ENCODE assay signal across 11 cellular contexts in genomic region chr11:43327987-43328386, GRCh38. TPM values are rescaled to one million over a fixed set of nuclear protein-coding genes. Genes with fewer than 3 reads are reported as not detected.
A peak's percentile ranks its signal among the peaks of the same experiment; 100 is the strongest.
DNase-seq lines count a peak whose midpoint lies in the region; ATAC-seq, FAIRE-seq and TF ChIP-seq lines count a peak whose summit lies in the region.
"Had no signal": no experiment of that assay in that cellular context is flagged by ENCODE, and none has a peak within 500 bp of the region (broad histone marks: within the 10 kb centered on the region; RNA-seq: fewer than 3 reads in every experiment).

No MANE protein-coding gene starts in this region.

- H3K27ac ChIP-seq in ovary (no peak overlapping the region), kidney (ENCODE audit: low read depth in 2 of 2, low read length in 2 of 2) (no peak overlapping the region)

- TF ChIP-seq CTCF in choroid plexus epithelial cell (conservative IDR thresholded peaks at IDR 0.05; ENCODE audit: low read depth, low read length): no peak
- TF ChIP-seq CTCF in mucosa of descending colon (IDR thresholded peaks at IDR 0.05): no peak
- TF ChIP-seq CTCF in ovary (IDR thresholded peaks at IDR 0.05): no peak
- TF ChIP-seq CTCF in kidney (IDR thresholded peaks at IDR 0.05; ENCODE audit: borderline replicate concordance, extremely low read depth, insufficient read depth): no peak

- intact Hi-C loops in mucosa of descending colon (cut with DNase I, micrococcal nuclease): no loop called here
- intact Hi-C loops in ovary (cut with DNase I): no loop called here
- intact Hi-C loops in kidney (cut with DNase I): no loop called here

- no peak for FAIRE-seq in kidney (lab: Jason Lieb, UNC)

- H3K9ac ChIP-seq in kidney (ENCODE audit: low read length in 2 of 2): no peak overlapping the region

- H3K4me1 ChIP-seq in mucosa of descending colon (ENCODE audit: low read depth): no peaks in the 10 kb centered on the region
- H3K4me1 ChIP-seq in ovary (ENCODE audit: insufficient read depth): no peaks in the 10 kb centered on the region
- H3K4me1 ChIP-seq in kidney (ENCODE audit: control insufficient read depth in 1 of 2, insufficient read depth in 1 of 2, low read depth in 1 of 2, low read length in 2 of 2): no peaks in the 10 kb centered on the region

- WGBS in ovary, 3 donors: 64 to 76% (median 71%) methylated on average over 2 of the region's 2 CpGs

- DNase-seq in EH (ENCODE audit: low read depth) (peak; percentile 94), NCI-H2196 treated with DMSO at 0.1 percent for 48 hours (lab: John Stamatoyannopoulos, UW; ENCODE audit: unreplicated experiment) (peak; percentile 3), choroid plexus epithelial cell (ENCODE audit: low read depth) (peak; percentile 96), mucosa of descending colon (peak in 1 of 3 donors; percentile 38), globus pallidus (ENCODE audit: low spot score) (no peak), ovary (no peak), kidney (no peak), cerebellum (ENCODE audit: low spot score) (no peak)
- DNase-seq: activated CD8-positive, alpha-beta memory T cell treated with anti-CD3 and anti-CD28 coated beads for 24 hours; MV-4-11 had no signal

- no peak for TF ChIP-seq POLR2A in ovary (IDR thresholded peaks at IDR 0.05)

- H3K9me3 ChIP-seq in mucosa of descending colon (no peaks in the 10 kb centered on the region), ovary (no peaks in the 10 kb centered on the region), kidney (ENCODE audit: control insufficient read depth in 1 of 2, low read length in 2 of 2) (no peaks in the 10 kb centered on the region)

- H3K4me3 ChIP-seq in choroid plexus epithelial cell (ENCODE audit: low read depth, low read length): no peak overlapping the region
- H3K4me3 ChIP-seq in mucosa of descending colon: no peak overlapping the region
- no peak overlapping the region for H3K4me3 ChIP-seq in ovary
- H3K4me3 ChIP-seq in kidney (ENCODE audit: low read length in 2 of 2): no peak overlapping the region

- peak; percentile 47 for ATAC-seq in mucosa of descending colon
- ATAC-seq: Right ventricle myocardium inferior had no signal

- H3K27me3 ChIP-seq in ovary: no peaks in the 10 kb centered on the region

- no peak for TF ChIP-seq EP300 in ovary (IDR thresholded peaks at IDR 0.05)

- H3K36me3 ChIP-seq in mucosa of descending colon (ENCODE audit: low read depth) (peaks cover 19% of the 10 kb centered on the region), ovary (no peaks in the 10 kb centered on the region), kidney (ENCODE audit: control insufficient read depth in 1 of 2, insufficient read depth in 2 of 2, low read length in 2 of 2) (peaks cover 39 to 69% of the 10 kb centered on the region in 2 donors)

RNA-seq across cellular contexts. Expression of gene API5, which starts 16.2 kb away (rescaled TPM):
- total RNA-seq in mucosa of descending colon: 10 to 100 TPM; 70.9 to 88.5 (median 78.9) TPM
- total RNA-seq in ovary: 10 to 100 TPM; 42.7 to 82.9 (median 68.9) TPM
- polyA plus RNA-seq in ovary: 10 to 100 TPM; 29.9 to 83.2 TPM
- 89.0 TPM for total RNA-seq in kidney
- polyA plus RNA-seq in kidney (ENCODE audit: insufficient read depth, low read depth, low replicate concordance): 48.5 TPM
- 82.0 TPM for total RNA-seq in cerebellum

RNA-seq across cellular contexts. Expression of gene TTC17, which starts 30.7 kb away (rescaled TPM):
- total RNA-seq in mucosa of descending colon (100 to 1,000 TPM in 1 of 3 donors, 10 to 100 TPM in 2; 68.3 to 100 (median 78.7) TPM), ovary (100 to 1,000 TPM in 2 of 7 donors, 10 to 100 TPM in 5; 66.3 to 119 (median 88.5) TPM), kidney (76.5 TPM), cerebellum (170 TPM)
- polyA plus RNA-seq in ovary (10 to 100 TPM; 47.0 to 81.2 TPM), kidney (ENCODE audit: insufficient read depth, low read depth, low replicate concordance) (26.2 TPM)

Comparison
In these comparisons a context has a peak if more than half of its experiments do, and no peak if none do; other contexts are left out.
1. DNase-seq: peak in EH (single experiment), NCI-H2196 treated with DMSO at 0.1 percent for 48 hours (single experiment) and choroid plexus epithelial cell (single experiment); none in globus pallidus (single experiment), ovary (0 of 5), kidney (single experiment) and cerebellum (single experiment).